In genomic region chr17:38871247-38871991, GRCh38 we compare ENCODE assay signal across 1 cellular context.
A peak's percentile ranks its signal among the peaks of the same experiment; 100 is the strongest.
TF ChIP-seq lines count a peak whose summit lies in the region.

No MANE protein-coding gene starts in this region.

TF ChIP-seq in HEK293, 187 proteins besides CTCF, POLR2A, EP300 and RAD21 (continued from another document and continues in another):
- TF ChIP-seq ZNF280C (tag by site-specific recombination; IDR thresholded peaks at IDR 0.05), result no peak
- no peak for TF ChIP-seq ZSCAN18 (tag by site-specific recombination; IDR thresholded peaks at IDR 0.05)
- TF ChIP-seq ZNF670 (tag by site-specific recombination; IDR thresholded peaks at IDR 0.05; ENCODE audit: low read depth), result no peak
- TF ChIP-seq PRDM10 (tag by site-specific recombination; IDR thresholded peaks at IDR 0.05), result peak; percentile 89
- no peak for TF ChIP-seq ZNF19 (tag by site-specific recombination; IDR thresholded peaks at IDR 0.05; ENCODE audit: low read depth)
- no peak for TF ChIP-seq ZNF184 (tag by site-specific recombination; IDR thresholded peaks at IDR 0.05)
- TF ChIP-seq ZNF580 (tag by site-specific recombination; IDR thresholded peaks at IDR 0.05), result no peak
- TF ChIP-seq ZNF394 (tag by site-specific recombination; IDR thresholded peaks at IDR 0.05; ENCODE audit: borderline replicate concordance), result no peak
- TF ChIP-seq ZNF112 (tag by site-specific recombination; IDR thresholded peaks at IDR 0.05), result no peak
- no peak for TF ChIP-seq ZNF302 (tag by site-specific recombination; IDR thresholded peaks at IDR 0.05; ENCODE audit: low read depth)
- TF ChIP-seq ZSCAN16 (tag by site-specific recombination; IDR thresholded peaks at IDR 0.05), result no peak
- no peak for TF ChIP-seq ZBTB48 (tag by site-specific recombination; IDR thresholded peaks at IDR 0.05)
- no peak for TF ChIP-seq ZNF133 (tag by site-specific recombination; IDR thresholded peaks at IDR 0.05)
- no peak for TF ChIP-seq ZNF571 (tag by site-specific recombination; IDR thresholded peaks at IDR 0.05)
- TF ChIP-seq ZNF768 (tag by site-specific recombination; IDR thresholded peaks at IDR 0.05), result no peak
- peak; percentile 79; the same call in 1 of the 2 replicates for TF ChIP-seq ZEB2 (tag by site-specific recombination; IDR thresholded peaks at IDR 0.05)
- no peak for TF ChIP-seq ZNF211 (tag by site-specific recombination; IDR thresholded peaks at IDR 0.05; ENCODE audit: low read depth)
- TF ChIP-seq ZNF274 (IDR thresholded peaks at IDR 0.05; ENCODE audit: low read length), result no peak
- TF ChIP-seq ZNF274 (tag by site-specific recombination; IDR thresholded peaks at IDR 0.05; ENCODE audit: borderline replicate concordance), result no peak
- no peak for TF ChIP-seq ZNF610 (tag by site-specific recombination; IDR thresholded peaks at IDR 0.05; ENCODE audit: borderline replicate concordance)
- no peak for TF ChIP-seq ELK4 (IDR thresholded peaks at IDR 0.05; ENCODE audit: borderline replicate concordance, low read depth, low read length)
- TF ChIP-seq EGR2 (tag by site-specific recombination; IDR thresholded peaks at IDR 0.05; ENCODE audit: low read depth), result peak; percentile 81
- no peak for TF ChIP-seq ZNF138 (tag by site-specific recombination; IDR thresholded peaks at IDR 0.05; ENCODE audit: borderline replicate concordance)
- TF ChIP-seq ZNF785 (tag by site-specific recombination; IDR thresholded peaks at IDR 0.05), result no peak
- TF ChIP-seq ZNF23 (tag by site-specific recombination; IDR thresholded peaks at IDR 0.05; ENCODE audit: borderline replicate concordance), result no peak
- peak; percentile 79 for TF ChIP-seq KLF17 (tag by site-specific recombination; IDR thresholded peaks at IDR 0.05)
- peak; percentile 42; the same call in 1 of the 2 replicates for TF ChIP-seq KLF9 (tag by site-specific recombination; IDR thresholded peaks at IDR 0.05; ENCODE audit: low read depth)
- TF ChIP-seq ZBTB11 (tag by site-specific recombination; conservative IDR thresholded peaks at IDR 0.05; ENCODE audit: low read depth), result no peak
- no peak for TF ChIP-seq ZNF280D (tag by site-specific recombination; IDR thresholded peaks at IDR 0.05)
- TF ChIP-seq ZBTB26 (tag by site-specific recombination; optimal IDR thresholded peaks at IDR 0.05), result no peak
- no peak for TF ChIP-seq GLI2 (tag by site-specific recombination; IDR thresholded peaks at IDR 0.05; ENCODE audit: borderline replicate concordance, low read depth)
- TF ChIP-seq MZF1 (tag by site-specific recombination; IDR thresholded peaks at IDR 0.05; ENCODE audit: borderline replicate concordance), result no peak
- TF ChIP-seq KLF7 (tag by site-specific recombination; IDR thresholded peaks at IDR 0.05; ENCODE audit: borderline replicate concordance), result 0 out of 2 replicates have a peak, but pooled peaks have one; percentile 54
- no peak for TF ChIP-seq ZNF621 (tag by site-specific recombination; IDR thresholded peaks at IDR 0.05)
- TF ChIP-seq ZNF645 (tag by site-specific recombination; IDR thresholded peaks at IDR 0.05), result no peak
- TF ChIP-seq ATF2 (tag by site-specific recombination; IDR thresholded peaks at IDR 0.05; ENCODE audit: low read depth), result no peak
- peak; percentile 28; the same call in 1 of the 2 replicates for TF ChIP-seq SP3 (tag by site-specific recombination; IDR thresholded peaks at IDR 0.05)
- TF ChIP-seq ZNF223 (tag by site-specific recombination; IDR thresholded peaks at IDR 0.05), result no peak
- TF ChIP-seq ZNF335 (tag by site-specific recombination; conservative IDR thresholded peaks at IDR 0.05), result no peak
